26 cellular contexts compared by ENCODE assay signal in the genomic region with DNA sequence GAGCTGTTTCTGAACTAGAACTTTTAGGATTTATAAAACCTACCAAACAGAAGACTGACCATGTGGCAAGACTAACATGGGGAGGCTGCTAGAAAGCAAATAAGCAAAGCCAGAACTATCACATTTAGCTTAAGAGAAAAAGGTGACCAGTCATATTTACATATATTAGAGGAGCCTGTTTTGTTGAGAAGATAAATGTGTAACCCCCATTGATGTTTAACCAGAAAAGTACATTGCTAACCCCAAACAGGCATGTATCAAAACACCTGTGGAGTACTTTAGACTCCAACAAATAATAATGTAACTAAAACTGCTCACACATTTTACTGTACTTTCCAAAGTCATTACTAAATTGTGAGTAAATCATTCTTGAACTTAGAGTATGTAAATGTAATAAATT. TPM values are rescaled to one million over a fixed set of nuclear protein-coding genes. Genes with fewer than 3 reads are reported as not detected.
DNase-seq lines count a peak whose midpoint lies in the region; ATAC-seq, FAIRE-seq and TF ChIP-seq lines count a peak whose summit lies in the region.
"Had no signal": no experiment of that assay in that cellular context is flagged by ENCODE, and none has a peak within 500 bp of the region (broad histone marks: within the 10 kb centered on the region; RNA-seq: fewer than 3 reads in every experiment).

No MANE protein-coding gene starts in this region.

- no peak for TF ChIP-seq CTCF in liver (IDR thresholded peaks at IDR 0.05; ENCODE audit: low read depth, low read length, missing input control)
- no peak for TF ChIP-seq CTCF in stomach (IDR thresholded peaks at IDR 0.05)

- H3K4me1 ChIP-seq in liver (ENCODE audit: control insufficient read depth in 4 of 4, insufficient read depth in 4 of 4, low read length in 3 of 4) (peaks cover 11 to 35% (median 21%) of the 10 kb centered on the region in 4 donors), stomach (peaks cover 0 to 8% (median 0%) of the 10 kb centered on the region in 4 donors)
- H3K4me1 ChIP-seq: BE2C had no signal

- no peaks in the 10 kb centered on the region for H3K9me3 ChIP-seq in liver (ENCODE audit: control insufficient read depth in 4 of 4, low read length in 3 of 4)
- no peaks in the 10 kb centered on the region for H3K9me3 ChIP-seq in stomach
- H3K9me3 ChIP-seq: BE2C, SJCRH30 had no signal

- H3K4me3 ChIP-seq in liver (ENCODE audit: low read depth in 1 of 3, low read length in 3 of 3) = no peak overlapping the region
- no peak overlapping the region for H3K4me3 ChIP-seq in stomach
- H3K4me3 ChIP-seq: GM23248, SJCRH30 had no signal

- ATAC-seq in GM18861 (IDR thresholded peaks at IDR 0.05; ENCODE audit: unreplicated experiment) = peak; percentile 47
- peak; percentile 52 for ATAC-seq in GM19025 (IDR thresholded peaks at IDR 0.05; ENCODE audit: low read depth, unreplicated experiment)
- no peak for ATAC-seq in HG02870 (IDR thresholded peaks at IDR 0.05; ENCODE audit: unreplicated experiment)

- TF ChIP-seq POLR2A in H54 (IDR thresholded peaks at IDR 0.05; ENCODE audit: low read depth, low read length) = no peak
- TF ChIP-seq POLR2A in stomach (IDR thresholded peaks at IDR 0.05) = no peak

- FAIRE-seq in H54 (lab: Jason Lieb, UNC) = peak; percentile 38
- FAIRE-seq: GM19239, HTR-8/SVneo, RCC 7860 had no signal

- H3K27ac ChIP-seq in liver (ENCODE audit: low read depth in 1 of 2, low read length in 2 of 2) (peak overlapping the region; percentile 69 to 72), stomach (no peak overlapping the region)
- H3K27ac ChIP-seq: GM23248, KMS-11, SJCRH30 had no signal

- no peak for DNase-seq in H54 (ENCODE audit: insufficient read length, low spot score)
- no peak for DNase-seq in NAMALWA (ENCODE audit: low spot score)
- no peak for DNase-seq in NCI-H748 (lab: John Stamatoyannopoulos, UW; ENCODE audit: unreplicated experiment)
- DNase-seq in stomach = no peak
- DNase-seq: BE2C; DMS79; GM23248; HCEC 1CT; IMR-90; NCI-H1105; NCI-H146; NCI-H2029 treated with DMSO at 0.1 percent for 48 hours; NCI-H226; NCI-H510A treated with DMSO at 0.1 percent for 48 hours; NCI-H774; NK-92 treated with Interleukin-12 subunit alpha and Interleukin-12 subunit beta, amount 100 ng/mL, for 24 hours; SJCRH30; T-helper 1 cell had no signal

- TF ChIP-seq EP300 in stomach (IDR thresholded peaks at IDR 0.05) = no peak

- H3K27me3 ChIP-seq in liver (ENCODE audit: control insufficient read depth in 4 of 4, insufficient read depth in 4 of 4, low read length in 3 of 4) (no peaks in the 10 kb centered on the region), stomach (no peaks in the 10 kb centered on the region)
- H3K27me3 ChIP-seq: BE2C, SJCRH30 had no signal

- intact Hi-C loops in stomach (cut with DNase I; ENCODE audit: low total_unique reads) = loop anchor here (10.0 kb wide), 1 partner anchor 128 kb away; no protein-coding TSS in a partner anchor

- TF ChIP-seq RAD21 in liver (IDR thresholded peaks at IDR 0.05) = no peak

- peak overlapping the region in 1 of 2 donors; percentile 16 for H3K9ac ChIP-seq in liver (ENCODE audit: low read depth in 1 of 2, low read length in 2 of 2)
- H3K9ac ChIP-seq: GM23248, KMS-11 had no signal

- H3K36me3 ChIP-seq in liver (ENCODE audit: control insufficient read depth in 4 of 4, insufficient read depth in 3 of 4, low read depth in 1 of 4, low read length in 3 of 4) = no peaks in the 10 kb centered on the region
- H3K36me3 ChIP-seq in stomach = peaks cover 0 to 41% (median 33%) of the 10 kb centered on the region in 4 donors

TF ChIP-seq in liver, 16 proteins besides CTCF, POLR2A, EP300 and RAD21:
- TF ChIP-seq HNF4A (conservative IDR thresholded peaks at IDR 0.05) (no peak), HNF4G (IDR thresholded peaks at IDR 0.05) (no peak), TAF1 (conservative IDR thresholded peaks at IDR 0.05) (no peak), YY1 (IDR thresholded peaks at IDR 0.05) (no peak), NR2F2 (IDR thresholded peaks at IDR 0.05) (no peak), JUND (IDR thresholded peaks at IDR 0.05) (no peak), RXRA (IDR thresholded peaks at IDR 0.05) (no peak), FOXA1 (IDR thresholded peaks at IDR 0.05) (no peak), SP1 (IDR thresholded peaks at IDR 0.05) (no peak), GABPA (IDR thresholded peaks at IDR 0.05 in 1 of 2, conservative IDR thresholded peaks at IDR 0.05 in 1 of 2) (no peak), FOXA2 (IDR thresholded peaks at IDR 0.05) (no peak), REST (IDR thresholded peaks at IDR 0.05) (no peak), ATF3 (IDR thresholded peaks at IDR 0.05) (no peak), EGR1 (IDR thresholded peaks at IDR 0.05; ENCODE audit: low read depth in 2 of 2) (no peak)
- TF ChIP-seq, protein P1, sequence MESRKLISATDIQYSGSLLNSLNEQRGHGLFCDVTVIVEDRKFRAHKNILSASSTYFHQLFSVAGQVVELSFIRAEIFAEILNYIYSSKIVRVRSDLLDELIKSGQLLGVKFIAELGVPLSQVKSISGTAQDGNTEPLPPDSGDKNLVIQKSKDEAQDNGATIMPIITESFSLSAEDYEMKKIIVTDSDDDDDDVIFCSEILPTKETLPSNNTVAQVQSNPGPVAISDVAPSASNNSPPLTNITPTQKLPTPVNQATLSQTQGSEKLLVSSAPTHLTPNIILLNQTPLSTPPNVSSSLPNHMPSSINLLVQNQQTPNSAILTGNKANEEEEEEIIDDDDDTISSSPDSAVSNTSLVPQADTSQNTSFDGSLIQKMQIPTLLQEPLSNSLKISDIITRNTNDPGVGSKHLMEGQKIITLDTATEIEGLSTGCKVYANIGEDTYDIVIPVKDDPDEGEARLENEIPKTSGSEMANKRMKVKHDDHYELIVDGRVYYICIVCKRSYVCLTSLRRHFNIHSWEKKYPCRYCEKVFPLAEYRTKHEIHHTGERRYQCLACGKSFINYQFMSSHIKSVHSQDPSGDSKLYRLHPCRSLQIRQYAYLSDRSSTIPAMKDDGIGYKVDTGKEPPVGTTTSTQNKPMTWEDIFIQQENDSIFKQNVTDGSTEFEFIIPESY (IDR thresholded peaks at IDR 0.05) = no peak
- TF ChIP-seq, protein P2, sequence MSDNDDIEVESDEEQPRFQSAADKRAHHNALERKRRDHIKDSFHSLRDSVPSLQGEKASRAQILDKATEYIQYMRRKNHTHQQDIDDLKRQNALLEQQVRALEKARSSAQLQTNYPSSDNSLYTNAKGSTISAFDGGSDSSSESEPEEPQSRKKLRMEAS (IDR thresholded peaks at IDR 0.05) = no peak

RNA-seq across cellular contexts. Expression of gene AKIRIN2, which starts 35.0 kb away (rescaled TPM):
- total RNA-seq in liver (10 to 100 TPM; 12.2 to 18.8 TPM), stomach (10 to 100 TPM in 2 of 5 donors, 1 to 10 TPM in 2, under 1 TPM in 1; 0.58 to 49.0 (median 5.8) TPM)
- polyA plus RNA-seq in liver (10 to 100 TPM; 11.0 to 16.6 TPM), stomach (10 to 100 TPM; 13.0 to 20.3 (median 18.0) TPM)

Comparison
In these comparisons a context has a peak if more than half of its experiments do, and no peak if none do; other contexts are left out.
1. H3K27ac ChIP-seq: peak in liver (2 of 2); none in stomach (0 of 5).